In the genomic region with DNA sequence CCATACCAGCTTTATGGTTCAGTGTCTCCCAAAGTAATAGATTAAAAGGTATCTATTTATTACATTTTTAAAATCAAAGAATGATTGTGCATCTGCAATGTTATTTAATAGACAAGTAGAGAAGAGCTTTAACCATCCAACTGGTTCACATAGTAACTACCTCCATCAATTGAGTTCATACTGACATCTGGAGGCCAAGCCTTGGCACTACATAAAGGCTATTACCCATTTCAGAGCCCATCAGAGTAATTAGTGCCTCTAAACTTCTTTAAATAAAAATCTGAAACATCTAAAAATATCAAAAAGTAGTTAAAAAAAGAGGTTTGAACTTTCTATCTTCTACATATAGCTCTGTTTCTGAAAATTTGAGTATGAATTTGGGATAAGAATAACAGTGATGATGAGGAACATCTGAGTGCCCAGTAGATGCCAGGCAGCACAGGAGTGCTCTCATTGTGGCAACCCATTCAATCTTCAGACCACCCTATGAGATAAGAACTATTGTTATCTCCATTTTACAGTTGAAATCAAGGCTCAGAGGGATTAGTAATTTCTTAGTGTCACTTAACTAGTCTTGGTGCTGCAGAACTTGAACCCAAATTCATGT, we compare ENCODE assay signal across 8 cellular contexts.
A peak's percentile ranks its signal among the peaks of the same experiment; 100 is the strongest.
DNase-seq lines count a peak whose midpoint lies in the region; ATAC-seq, FAIRE-seq and TF ChIP-seq lines count a peak whose summit lies in the region.

No MANE protein-coding gene starts in this region.

- H3K27ac ChIP-seq in SK-N-SH (ENCODE audit: low read depth in 2 of 2, low read length in 1 of 2): no peak overlapping the region

- peak; percentile 76 for ATAC-seq in GM21576 (IDR thresholded peaks at IDR 0.05; ENCODE audit: unreplicated experiment)
- no peak for ATAC-seq in omental fat pad (ENCODE audit: low FRiP score)

- TF ChIP-seq CTCF in SK-N-SH (IDR thresholded peaks at IDR 0.05) (peak; percentile 88), omental fat pad (IDR thresholded peaks at IDR 0.05) (no peak)

- H3K79me2 ChIP-seq in SK-N-SH (ENCODE audit: insufficient read depth): no peaks in the 10 kb centered on the region

- POLR2A ChIA-PET in SK-N-SH (lab: Yijun Ruan, JAX): interaction anchor here (0.9 kb wide), 1 partner anchor 144 kb away, joined by 3 read pairs; no protein-coding TSS in a partner anchor

- CTCF ChIA-PET in SK-N-SH (lab: Yijun Ruan, JAX): interaction anchor here (0.5 to 2.0 kb wide), 37 partner anchors 9 to 690 kb away, joined by 3 to 25 read pairs (median 4); no protein-coding TSS in a partner anchor

- peak; percentile 33 to 73 for DNase-seq in NCI-H524 (lab: John Stamatoyannopoulos, UW)
- DNase-seq in NCI-H524 treated with DMSO at 0.1 percent for 48 hours (lab: John Stamatoyannopoulos, UW): no peak
- peak; percentile 55 for DNase-seq in LoVo (ENCODE audit: low spot score)
- DNase-seq in SK-N-SH: peak; percentile 65
- DNase-seq in middle frontal gyrus (ENCODE audit: extremely low spot score, low spot score): peak; percentile 23
- no peak for DNase-seq in omental fat pad (ENCODE audit: low spot score)

- no peak overlapping the region for H2AFZ ChIP-seq in SK-N-SH (ENCODE audit: low read depth)

- FAIRE-seq in endometrium (lab: Jason Lieb, UNC): peak; percentile 90

- no peaks in the 10 kb centered on the region for H3K27me3 ChIP-seq in SK-N-SH (ENCODE audit: insufficient read depth)

- H3K9ac ChIP-seq in SK-N-SH: no peak overlapping the region

- H3K4me1 ChIP-seq in SK-N-SH (ENCODE audit: control insufficient read depth in 1 of 2, insufficient read depth in 2 of 2, low read depth in 1 of 2, low read length in 1 of 2): no peaks in the 10 kb centered on the region

- no peaks in the 10 kb centered on the region for H3K9me2 ChIP-seq in SK-N-SH

- H4K20me1 ChIP-seq in SK-N-SH (ENCODE audit: insufficient read depth): no peaks in the 10 kb centered on the region

- no peaks in the 10 kb centered on the region for H3K9me3 ChIP-seq in SK-N-SH

- H3K4me2 ChIP-seq in SK-N-SH: no peak overlapping the region

- peaks cover 2% of the 10 kb centered on the region for H3F3A ChIP-seq in SK-N-SH (replicated peaks; ENCODE audit: insufficient read depth)

- H3K4me3 ChIP-seq in SK-N-SH (ENCODE audit: low read depth in 2 of 2, low read length in 1 of 2): no peak overlapping the region

- TF ChIP-seq EP300 in SK-N-SH (IDR thresholded peaks at IDR 0.05; ENCODE audit: borderline replicate concordance in 1 of 2, low read depth in 1 of 2, low read length in 1 of 2): no peak

- H3K36me3 ChIP-seq in SK-N-SH (replicated peaks in 1 of 2; ENCODE audit: control insufficient read depth in 1 of 2, insufficient read depth in 2 of 2, low read length in 1 of 2): no peaks in the 10 kb centered on the region

- peak; percentile 84 for TF ChIP-seq RAD21 in SK-N-SH (IDR thresholded peaks at IDR 0.05; ENCODE audit: low read length)

TF ChIP-seq in SK-N-SH, 30 proteins besides CTCF, POLR2A, EP300 and RAD21:
- TF ChIP-seq TCF12 (IDR thresholded peaks at IDR 0.05) (no peak), SMC3 (IDR thresholded peaks at IDR 0.05; ENCODE audit: low read depth, low read length) (peak; percentile 86)

Comparison
In these comparisons a context has a peak if more than half of its experiments do, and no peak if none do; other contexts are left out.
1. DNase-seq: peak in NCI-H524 (2 of 2), LoVo (single experiment), SK-N-SH (single experiment) and middle frontal gyrus (single experiment); none in NCI-H524 treated with DMSO at 0.1 percent for 48 hours (single experiment) and omental fat pad (single experiment).